In genomic region chr6:33251390-33252012, GRCh38 we compare ENCODE assay signal across 1 cellular context.
TF ChIP-seq lines count a peak whose summit lies in the region.

No MANE protein-coding gene starts in this region.

TF ChIP-seq in HepG2, 621 proteins besides CTCF, POLR2A, EP300 and RAD21:
- TF ChIP-seq ZNF678 (CRISPR knock-in tag; IDR thresholded peaks at IDR 0.05) (no peak), SP2 (CRISPR knock-in tag; IDR thresholded peaks at IDR 0.05) (no peak), ZNF251 (CRISPR knock-in tag; IDR thresholded peaks at IDR 0.05) (no peak), ZFP36L2 (CRISPR knock-in tag; IDR thresholded peaks at IDR 0.05) (no peak), DNMT3B (CRISPR knock-in tag; conservative IDR thresholded peaks at IDR 0.05) (no peak), ZNF335 (CRISPR knock-in tag; IDR thresholded peaks at IDR 0.05) (no peak), POGK (CRISPR knock-in tag; conservative IDR thresholded peaks at IDR 0.05) (no peak), DBP (CRISPR knock-in tag; IDR thresholded peaks at IDR 0.05; ENCODE audit: not compliant biosample characterization) (no peak), SCMH1 (CRISPR knock-in tag; IDR thresholded peaks at IDR 0.05; ENCODE audit: borderline replicate concordance) (no peak), MYNN (CRISPR knock-in tag; IDR thresholded peaks at IDR 0.05; ENCODE audit: low read depth) (no peak), BCL6 (CRISPR knock-in tag; IDR thresholded peaks at IDR 0.05) (peak; percentile 54), ATF4 (CRISPR knock-in tag; IDR thresholded peaks at IDR 0.05) (no peak), RBFOX2 (IDR thresholded peaks at IDR 0.05; ENCODE audit: low read depth, low read length) (0 out of 2 replicates have a peak, but pooled peaks have one; percentile 30), ZSCAN29 (CRISPR knock-in tag; conservative IDR thresholded peaks at IDR 0.05) (no peak), HOXA9 (CRISPR knock-in tag; IDR thresholded peaks at IDR 0.05; ENCODE audit: borderline replicate concordance) (no peak), GLMP (CRISPR knock-in tag; IDR thresholded peaks at IDR 0.05; ENCODE audit: borderline replicate concordance) (no peak)
